ENCODE assay signal across 9 cellular contexts in the genomic region with DNA sequence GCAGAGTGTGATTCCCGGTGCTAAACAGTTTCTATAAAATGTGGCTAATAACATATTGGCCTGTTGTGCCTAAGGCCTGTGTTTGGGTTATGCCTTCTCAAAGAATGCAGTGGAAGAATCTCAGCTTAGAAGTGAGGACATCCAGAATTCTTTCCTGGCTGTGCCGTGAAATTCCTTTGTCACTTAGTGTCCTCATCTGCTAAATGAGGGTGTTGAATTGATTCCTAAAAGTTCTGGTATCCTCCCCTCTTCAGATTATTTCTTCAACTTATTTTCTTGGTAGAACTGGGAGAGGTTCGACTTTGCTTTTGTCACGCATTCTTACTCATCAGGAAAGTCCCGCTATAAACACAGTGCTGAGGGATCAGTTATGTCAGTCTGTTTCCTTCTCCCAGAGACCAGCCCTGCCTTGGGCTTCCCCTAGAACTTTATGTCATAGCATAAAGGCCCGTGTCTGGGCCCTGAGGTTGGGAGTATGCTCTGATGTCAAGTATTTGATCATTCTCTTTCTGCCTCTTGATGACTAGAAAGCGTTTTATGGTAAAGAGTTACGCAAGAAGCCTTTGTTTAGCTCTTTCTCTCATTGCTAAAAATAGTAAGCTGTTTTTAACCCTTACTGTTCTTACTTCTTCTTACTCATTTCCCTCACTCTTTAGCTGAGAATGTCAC. TPM values are rescaled to one million over a fixed set of nuclear protein-coding genes. Genes with fewer than 3 reads are reported as not detected.
DNase-seq lines count a peak whose midpoint lies in the region; ATAC-seq, FAIRE-seq and TF ChIP-seq lines count a peak whose summit lies in the region.
"Had no signal": no experiment of that assay in that cellular context is flagged by ENCODE, and none has a peak within 500 bp of the region (broad histone marks: within the 10 kb centered on the region; RNA-seq: fewer than 3 reads in every experiment).

No MANE protein-coding gene starts in this region.

- H3K27ac Mint-ChIP-seq in activated T-cell treated with anti-CD3 and anti-CD28 coated beads, Interleukin-2, amount 50 U/mL, for 24 hours: peak overlapping the region; percentile 60
- peak overlapping the region; percentile 76 for H3K27ac Mint-ChIP-seq in stimulated activated naive CD8-positive, alpha-beta T cell treated with anti-CD3 and anti-CD28 coated beads, Interleukin-15, Interleukin-2, amounts not matched to agents 100 ng/mL and 50 ng/mL, for 24 hours

- H3K27me3 ChIP-seq in RWPE2 (ENCODE audit: insufficient read depth, poor library complexity, severe bottlenecking): no peaks in the 10 kb centered on the region

- TF ChIP-seq CTCF in RWPE2 (IDR thresholded peaks at IDR 0.05; ENCODE audit: poor library complexity, severe bottlenecking): no peak

- no peaks in the 10 kb centered on the region for H3K9me3 ChIP-seq in RWPE2 (ENCODE audit: severe bottlenecking)

- ATAC-seq in HG02884 (IDR thresholded peaks at IDR 0.05; ENCODE audit: unreplicated experiment) (peak; percentile 53), RWPE2 (ENCODE audit: low read depth) (peak; percentile 44)

- H3K36me3 Mint-ChIP-seq in activated T-cell treated with anti-CD3 and anti-CD28 coated beads, Interleukin-2, amount 50 U/mL, for 24 hours (ENCODE audit: low read depth): peaks cover 98% of the 10 kb centered on the region
- H3K36me3 Mint-ChIP-seq in stimulated activated naive CD8-positive, alpha-beta T cell treated with anti-CD3 and anti-CD28 coated beads, Interleukin-15, Interleukin-2, amounts not matched to agents 100 ng/mL and 50 ng/mL, for 24 hours (ENCODE audit: low read depth): peaks cover 89% of the 10 kb centered on the region

- H3K4me1 Mint-ChIP-seq in activated T-cell treated with anti-CD3 and anti-CD28 coated beads, Interleukin-2, amount 50 U/mL, for 24 hours (ENCODE audit: low read depth): peaks cover 70% of the 10 kb centered on the region
- H3K4me1 Mint-ChIP-seq in stimulated activated naive CD8-positive, alpha-beta T cell treated with anti-CD3 and anti-CD28 coated beads, Interleukin-15, Interleukin-2, amounts not matched to agents 100 ng/mL and 50 ng/mL, for 24 hours (ENCODE audit: low read depth): peaks cover 60% of the 10 kb centered on the region

- H3K4me3 Mint-ChIP-seq in activated T-cell treated with anti-CD3 and anti-CD28 coated beads, Interleukin-2, amount 50 U/mL, for 24 hours: no peak overlapping the region
- H3K4me3 Mint-ChIP-seq in stimulated activated naive CD8-positive, alpha-beta T cell treated with anti-CD3 and anti-CD28 coated beads, Interleukin-15, Interleukin-2, amounts not matched to agents 100 ng/mL and 50 ng/mL, for 24 hours: no peak overlapping the region

- no peak for DNase-seq in activated T-cell treated with anti-CD3 and anti-CD28 coated beads, Interleukin-2, amount 50 U/mL, for 24 hours
- DNase-seq in activated T-cell treated with anti-CD3 and anti-CD28 coated beads for 4 hours: no peak
- DNase-seq in RWPE2 (ENCODE audit: low spot score): no peak
- DNase-seq in fibroblast of peridontal ligament (ENCODE audit: extremely low read depth): peak; percentile 92
- DNase-seq in frontal cortex (ENCODE audit: low spot score in 2 of 2): no peak
- no peak for DNase-seq in Kasumi-1 (lab: John Stamatoyannopoulos, UW)

- H3K27ac ChIP-seq in RWPE2 (ENCODE audit: poor library complexity, severe bottlenecking): peak overlapping the region; percentile 90

- H3K27me3 Mint-ChIP-seq in activated T-cell treated with anti-CD3 and anti-CD28 coated beads, Interleukin-2, amount 50 U/mL, for 24 hours: no peaks in the 10 kb centered on the region
- no peaks in the 10 kb centered on the region for H3K27me3 Mint-ChIP-seq in stimulated activated naive CD8-positive, alpha-beta T cell treated with anti-CD3 and anti-CD28 coated beads, Interleukin-15, Interleukin-2, amounts not matched to agents 100 ng/mL and 50 ng/mL, for 24 hours

- H3K4me1 ChIP-seq in RWPE2 (ENCODE audit: insufficient read depth, poor library complexity, severe bottlenecking): peaks cover 81% of the 10 kb centered on the region

- peaks cover 79% of the 10 kb centered on the region for H3K36me3 ChIP-seq in RWPE2 (ENCODE audit: low read depth)

- no peak for FAIRE-seq in frontal cortex (lab: Jason Lieb, UNC)

- no peak overlapping the region for H3K4me3 ChIP-seq in RWPE2 (ENCODE audit: severe bottlenecking)

- no peaks in the 10 kb centered on the region for H3K9me3 Mint-ChIP-seq in activated T-cell treated with anti-CD3 and anti-CD28 coated beads, Interleukin-2, amount 50 U/mL, for 24 hours
- no peaks in the 10 kb centered on the region for H3K9me3 Mint-ChIP-seq in stimulated activated naive CD8-positive, alpha-beta T cell treated with anti-CD3 and anti-CD28 coated beads, Interleukin-15, Interleukin-2, amounts not matched to agents 100 ng/mL and 50 ng/mL, for 24 hours

RNA-seq across cellular contexts. Expression of a gene that starts 29.5 kb away (rescaled TPM):
- 16.3 TPM for total RNA-seq in frontal cortex
- total RNA-seq: Daoy had no signal
